15 cellular contexts compared by ENCODE assay signal in genomic region chr10:86946215-86947170, GRCh38. TPM values are rescaled to one million over a fixed set of nuclear protein-coding genes. Genes with fewer than 3 reads are reported as not detected.
A peak's percentile ranks its signal among the peaks of the same experiment; 100 is the strongest.
DNase-seq lines count a peak whose midpoint lies in the region; ATAC-seq and TF ChIP-seq lines count a peak whose summit lies in the region.
"Had no signal": no experiment of that assay in that cellular context is flagged by ENCODE, and none has a peak within 500 bp of the region (broad histone marks: within the 10 kb centered on the region; RNA-seq: fewer than 3 reads in every experiment).

No MANE protein-coding gene starts in this region.

- H3K14ac ChIP-seq in IMR-90 (replicated peaks; ENCODE audit: low read depth, low read length) (no peak overlapping the region), mesenchymal stem cell (ENCODE audit: low read length in 2 of 2) (no peak overlapping the region)

- TF ChIP-seq RAD21 in IMR-90 (IDR thresholded peaks at IDR 0.05; ENCODE audit: low read length), result no peak

- no peaks in the 10 kb centered on the region for H3K9me3 ChIP-seq in CD4-positive, alpha-beta memory T cell (ENCODE audit: control insufficient read depth in 1 of 2, low read length in 2 of 2)
- no peaks in the 10 kb centered on the region for H3K9me3 ChIP-seq in IMR-90 (ENCODE audit: control insufficient read depth, insufficient read depth, low read length)
- no peaks in the 10 kb centered on the region for H3K9me3 ChIP-seq in adipocyte (ENCODE audit: control insufficient read depth, low read length)
- H3K9me3 ChIP-seq in mesenchymal stem cell (ENCODE audit: control insufficient read depth, low read length), result no peaks in the 10 kb centered on the region
- H3K9me3 ChIP-seq: esophagus squamous epithelium, prostate gland had no signal

- no peak overlapping the region for H4K5ac ChIP-seq in IMR-90 (ENCODE audit: low read depth, low read length)

- H2BK5ac ChIP-seq in IMR-90 (ENCODE audit: low read depth, low read length, poor library complexity, severe bottlenecking), result no peak overlapping the region
- no peak overlapping the region for H2BK5ac ChIP-seq in mesenchymal stem cell (ENCODE audit: low read depth, low read length, poor library complexity, severe bottlenecking)

- no peak overlapping the region for H2BK12ac ChIP-seq in mesenchymal stem cell (ENCODE audit: low read length in 2 of 2)

- no peaks in the 10 kb centered on the region for H3K27me3 ChIP-seq in CD4-positive, alpha-beta memory T cell (ENCODE audit: insufficient read depth, low read length)
- peaks cover 14% of the 10 kb centered on the region for H3K27me3 ChIP-seq in IMR-90 (ENCODE audit: control insufficient read depth, insufficient read depth, low read length)
- no peaks in the 10 kb centered on the region for H3K27me3 ChIP-seq in adipocyte (replicated peaks; ENCODE audit: control insufficient read depth, insufficient read depth, low read length)
- peaks cover 0 to 8% of the 10 kb centered on the region in 2 experiments for H3K27me3 ChIP-seq in mesenchymal stem cell (ENCODE audit: control insufficient read depth in 1 of 2, insufficient read depth in 1 of 2, low read length in 2 of 2)
- H3K27me3 ChIP-seq: esophagus squamous epithelium had no signal

- peaks cover 17% of the 10 kb centered on the region for H3K4me1 ChIP-seq in CD4-positive, alpha-beta memory T cell (ENCODE audit: insufficient read depth, low read length)
- H3K4me1 ChIP-seq in IMR-90 (ENCODE audit: control insufficient read depth, insufficient read depth, low read length) (no peaks in the 10 kb centered on the region), adipocyte (ENCODE audit: control insufficient read depth, insufficient read depth, low read length) (peaks cover 22% of the 10 kb centered on the region), mesenchymal stem cell (ENCODE audit: control insufficient read depth, insufficient read depth, low read depth, low read length) (peaks cover 4% of the 10 kb centered on the region)
- H3K4me1 ChIP-seq: prostate gland had no signal

- DNase-seq in CD4-positive, alpha-beta memory T cell, result no peak
- DNase-seq in IMR-90 (no peak), adipocyte (ENCODE audit: low read depth) (no peak), mesenchymal stem cell (no peak), GM13977 (ENCODE audit: low spot score) (no peak)
- no peak for DNase-seq in effector CD8-positive, alpha-beta T cell (lab: John Stamatoyannopoulos, UW)
- DNase-seq in activated T-helper 2 cell treated with anti-CD3 and anti-CD28 coated beads, Interferon-gamma antibody, Interleukin-2, Interleukin-4, amounts not matched to agents 10 μg/mL and 5 μg/mL and 100 μg/mL, durations not matched to agents 14 hours and 24 hours and 36 hours (ENCODE audit: low spot score), result no peak
- DNase-seq: activated CD4-positive, alpha-beta T cell treated with anti-CD3 and anti-CD28 coated beads, Interleukin-2, amount 50 U/mL, for 4 hours; esophagus squamous epithelium; stimulated activated CD4-positive, alpha-beta T cell treated with anti-CD3 and anti-CD28 coated beads, Interleukin-4, amount 100 ng/mL, for 24 hours; stimulated activated naive CD8-positive, alpha-beta T cell treated with anti-CD3 and anti-CD28 coated beads, Interleukin-15, Interleukin-2, amounts not matched to agents 100 U/mL and 50 U/mL, for 24 hours had no signal

- peak overlapping the region in 1 of 8 donors; percentile 13 for H3K4me3 Mint-ChIP-seq in CD4-positive, alpha-beta memory T cell
- H3K4me3 Mint-ChIP-seq in activated T-helper 2 cell treated with anti-CD3 and anti-CD28 coated beads, Interferon-gamma antibody, Interleukin-2, Interleukin-4, amounts not matched to agents 10 μg/mL and 5 μg/mL and 100 μg/mL, durations not matched to agents 14 hours and 24 hours and 36 hours (ENCODE audit: low read depth), result no peak overlapping the region
- H3K4me3 Mint-ChIP-seq: central memory CD8-positive, alpha-beta T cell had no signal

- H3K36me3 ChIP-seq in CD4-positive, alpha-beta memory T cell (ENCODE audit: insufficient read depth, low read length), result no peaks in the 10 kb centered on the region
- H3K36me3 ChIP-seq in IMR-90 (ENCODE audit: control insufficient read depth, insufficient read depth, low read length) (no peaks in the 10 kb centered on the region), adipocyte (ENCODE audit: control insufficient read depth, insufficient read depth, low read length, severe bottlenecking) (no peaks in the 10 kb centered on the region), mesenchymal stem cell (ENCODE audit: control insufficient read depth in 1 of 2, insufficient read depth in 2 of 2, low read depth in 1 of 2, low read length in 2 of 2) (peaks cover 0 to 4% of the 10 kb centered on the region in 2 experiments)
- H3K36me3 ChIP-seq: esophagus squamous epithelium, prostate gland had no signal

- H4K91ac ChIP-seq in IMR-90 (ENCODE audit: insufficient read depth, low read depth, low read length) (no peak overlapping the region), mesenchymal stem cell (ENCODE audit: low read length) (no peak overlapping the region)

- POLR2A ChIA-PET in CD4-positive, alpha-beta memory T cell (lab: Charles Lee; ENCODE audit: partially characterized antibody), result interaction anchor here (1.2 to 1.6 kb wide), 2 partner anchors 18 to 25 kb away, joined by 3 to 5 read pairs; no protein-coding TSS in a partner anchor
- POLR2A ChIA-PET in IMR-90 (lab: Charles Lee; ENCODE audit: unreplicated experiment), result no interaction called here

- H3K18ac ChIP-seq in IMR-90 (ENCODE audit: low read depth, low read length) (no peak overlapping the region), mesenchymal stem cell (ENCODE audit: low read depth in 1 of 2, low read length in 2 of 2) (no peak overlapping the region)

- WGBS in IMR-90 (ENCODE audit: extremely low coverage in 2 of 2, insufficient read length in 1 of 2), 2 experiments, result 75% methylated on average over 6 of the region's 13 CpGs; no CpG with 5 or more reads in 1 of the 2 experiments
- 94% methylated on average over 13 of the region's 13 CpGs for WGBS in mesenchymal stem cell

- H3K9ac ChIP-seq in IMR-90 (ENCODE audit: low read depth, low read length), result no peak overlapping the region
- H3K9ac ChIP-seq in adipocyte (ENCODE audit: low read length), result peak overlapping the region; percentile 53
- peak overlapping the region; percentile 45 for H3K9ac ChIP-seq in mesenchymal stem cell (ENCODE audit: low read length)

- no TSS peak for BruUV-seq in IMR-90 (replicated peaks; lab: Mats Ljungman, UMichigan)

- H2AK9ac ChIP-seq in IMR-90 (replicated peaks; ENCODE audit: low read depth, low read length, poor library complexity), result no peak overlapping the region

- peaks cover 0 to 6% of the 10 kb centered on the region in 2 donors for H3K36me3 Mint-ChIP-seq in CD4-positive, alpha-beta memory T cell
- no peaks in the 10 kb centered on the region for H3K36me3 Mint-ChIP-seq in activated T-helper 2 cell treated with anti-CD3 and anti-CD28 coated beads, Interferon-gamma antibody, Interleukin-2, Interleukin-4, amounts not matched to agents 10 μg/mL and 5 μg/mL and 100 μg/mL, durations not matched to agents 14 hours and 24 hours and 36 hours (ENCODE audit: low read depth)

- H3K4me2 ChIP-seq in IMR-90 (ENCODE audit: low read depth, low read length) (no peak overlapping the region), mesenchymal stem cell (ENCODE audit: low read length, poor library complexity, severe bottlenecking) (no peak overlapping the region)

- H2BK20ac ChIP-seq in IMR-90 (ENCODE audit: low read depth, low read length), result no peak overlapping the region

- H2AFZ ChIP-seq in IMR-90 (replicated peaks; ENCODE audit: low read length, poor library complexity), result peak overlapping the region; percentile 17
- H2AFZ ChIP-seq in mesenchymal stem cell (ENCODE audit: low read depth, low read length), result no peak overlapping the region

- no peak overlapping the region for H3K56ac ChIP-seq in IMR-90 (ENCODE audit: extremely low read depth, insufficient read depth, low read length)

- no peaks in the 10 kb centered on the region for H3K79me1 ChIP-seq in IMR-90 (ENCODE audit: low read depth in 1 of 2, low read length in 2 of 2)
- no peaks in the 10 kb centered on the region for H3K79me1 ChIP-seq in mesenchymal stem cell (replicated peaks; ENCODE audit: low read length, poor library complexity, severe bottlenecking)

- H3K4me3 ChIP-seq in CD4-positive, alpha-beta memory T cell (ENCODE audit: low read length in 2 of 2), result no peak overlapping the region
- no peak overlapping the region for H3K4me3 ChIP-seq in IMR-90 (ENCODE audit: insufficient read depth, low read depth, low read length)
- H3K4me3 ChIP-seq in adipocyte (ENCODE audit: low read length), result no peak overlapping the region
- peak overlapping the region in 1 of 2 experiments; percentile 26 for H3K4me3 ChIP-seq in mesenchymal stem cell (ENCODE audit: insufficient read depth in 1 of 2, low read depth in 1 of 2, low read length in 2 of 2)
- H3K4me3 ChIP-seq: esophagus squamous epithelium, prostate gland had no signal

- H2BK120ac ChIP-seq in IMR-90 (ENCODE audit: low read depth, low read length), result no peak overlapping the region
- no peak overlapping the region for H2BK120ac ChIP-seq in mesenchymal stem cell (ENCODE audit: low read depth, low read length)

- H4K8ac ChIP-seq in IMR-90 (ENCODE audit: low read depth in 2 of 2, low read length in 2 of 2) (no peak overlapping the region), mesenchymal stem cell (ENCODE audit: low read length) (no peak overlapping the region)

- no peaks in the 10 kb centered on the region for H3K9me1 ChIP-seq in IMR-90 (ENCODE audit: insufficient read depth, low read length)

- H3K4me1 Mint-ChIP-seq in CD4-positive, alpha-beta memory T cell, result peaks cover 14 to 28% (median 19%) of the 10 kb centered on the region in 4 donors
- peaks cover 5% of the 10 kb centered on the region for H3K4me1 Mint-ChIP-seq in activated T-helper 2 cell treated with anti-CD3 and anti-CD28 coated beads, Interferon-gamma antibody, Interleukin-2, Interleukin-4, amounts not matched to agents 10 μg/mL and 5 μg/mL and 100 μg/mL, durations not matched to agents 14 hours and 24 hours and 36 hours (ENCODE audit: low read depth)

- intact Hi-C loops in CD4-positive, alpha-beta memory T cell (cut with micrococcal nuclease), result no loop called here
- intact Hi-C loops in IMR-90 (cut with micrococcal nuclease), result no loop called here
- intact Hi-C loops in activated T-helper 2 cell treated with anti-CD3 and anti-CD28 coated beads, Interferon-gamma antibody, Interleukin-2, Interleukin-4, amounts not matched to agents 10 μg/mL and 5 μg/mL and 100 μg/mL, durations not matched to agents 14 hours and 24 hours and 36 hours (cut with micrococcal nuclease), result no loop called here

- in situ Hi-C loops in IMR-90 (cut with MboI; ENCODE audit: low sequenced_read_pairs) (no loop called here), GM13977 (cut with MboI; ENCODE audit: low pct_unique_long_range_greater_than_20kb, low sequenced_read_pairs, unreplicated experiment) (no loop called here)

- no peaks in the 10 kb centered on the region for H4K20me1 ChIP-seq in IMR-90 (ENCODE audit: insufficient read depth, low read length)

- H3K4ac ChIP-seq in IMR-90 (ENCODE audit: low read depth, low read length) (no peak overlapping the region), mesenchymal stem cell (ENCODE audit: low read depth in 1 of 2, low read length in 2 of 2) (no peak overlapping the region)

- H3K23ac ChIP-seq in IMR-90 (ENCODE audit: low read depth, low read length) (no peak overlapping the region), mesenchymal stem cell (ENCODE audit: low read length in 2 of 2) (no peak overlapping the region)

- TF ChIP-seq POLR2A in IMR-90 (IDR thresholded peaks at IDR 0.05; ENCODE audit: low read depth, low read length), result no peak

- no peak overlapping the region for H2AK5ac ChIP-seq in IMR-90 (ENCODE audit: low read depth, low read length)
- no peak overlapping the region for H2AK5ac ChIP-seq in mesenchymal stem cell (ENCODE audit: low read length, severe bottlenecking)

- CTCF ChIA-PET in CD4-positive, alpha-beta memory T cell (lab: Charles Lee; ENCODE audit: partially characterized antibody), result interaction anchor here (1.6 kb wide), 2 partner anchors 17 to 20 kb away, joined by 4 read pairs; no protein-coding TSS in a partner anchor
- CTCF ChIA-PET in IMR-90 (lab: Yijun Ruan, JAX), result no interaction called here

- dilution Hi-C loops in IMR-90 (cut with HindIII; ENCODE audit: low sequenced_read_pairs, unreplicated experiment), result no loop called here

- H2BK15ac ChIP-seq in IMR-90 (ENCODE audit: low read depth, low read length) (no peak overlapping the region), mesenchymal stem cell (ENCODE audit: low read depth, poor library complexity, severe bottlenecking) (no peak overlapping the region)

- no peak overlapping the region for H3K27ac ChIP-seq in CD4-positive, alpha-beta memory T cell (ENCODE audit: low read depth, low read length)
- H3K27ac ChIP-seq in IMR-90 (ENCODE audit: insufficient read depth, low read length) (no peak overlapping the region), mesenchymal stem cell (ENCODE audit: low read length, poor library complexity, severe bottlenecking) (no peak overlapping the region)
- H3K27ac ChIP-seq: esophagus squamous epithelium, prostate gland had no signal

- H3K27me3 Mint-ChIP-seq in CD4-positive, alpha-beta memory T cell, result peaks cover 0 to 3% of the 10 kb centered on the region in 2 donors
- peaks cover 10% of the 10 kb centered on the region for H3K27me3 Mint-ChIP-seq in activated T-helper 2 cell treated with anti-CD3 and anti-CD28 coated beads, Interferon-gamma antibody, Interleukin-2, Interleukin-4, amounts not matched to agents 10 μg/mL and 5 μg/mL and 100 μg/mL, durations not matched to agents 14 hours and 24 hours and 36 hours (ENCODE audit: low read depth)

- ATAC-seq in IMR-90 (ENCODE audit: low read depth) (no peak), GM18858 (IDR thresholded peaks at IDR 0.05; ENCODE audit: unreplicated experiment) (no peak)
- ATAC-seq: stimulated activated naive CD8-positive, alpha-beta T cell treated with anti-CD3 and anti-CD28 coated beads, Interleukin-15, Interleukin-2, amounts not matched to agents 100 U/mL and 50 U/mL, for 24 hours had no signal

- peak overlapping the region in 4 of 7 donors; percentile 2 to 55 (median 24) for H3K27ac Mint-ChIP-seq in CD4-positive, alpha-beta memory T cell
- no peak overlapping the region for H3K27ac Mint-ChIP-seq in activated T-helper 2 cell treated with anti-CD3 and anti-CD28 coated beads, Interferon-gamma antibody, Interleukin-2, Interleukin-4, amounts not matched to agents 10 μg/mL and 5 μg/mL and 100 μg/mL, durations not matched to agents 14 hours and 24 hours and 36 hours

- peaks cover 0 to 5% (median under 1%) of the 10 kb centered on the region in 8 donors for H3K9me3 Mint-ChIP-seq in CD4-positive, alpha-beta memory T cell
- H3K9me3 Mint-ChIP-seq in activated T-helper 2 cell treated with anti-CD3 and anti-CD28 coated beads, Interferon-gamma antibody, Interleukin-2, Interleukin-4, amounts not matched to agents 10 μg/mL and 5 μg/mL and 100 μg/mL, durations not matched to agents 14 hours and 24 hours and 36 hours, result no peaks in the 10 kb centered on the region
- H3K9me3 Mint-ChIP-seq: central memory CD8-positive, alpha-beta T cell had no signal

- TF ChIP-seq CTCF in IMR-90 (conservative IDR thresholded peaks at IDR 0.05; ENCODE audit: low read depth, low read length), result no peak
- TF ChIP-seq CTCF in GM13977 (IDR thresholded peaks at IDR 0.05; ENCODE audit: extremely low read depth, insufficient read depth, missing control alignments), result no peak

RNA-seq across cellular contexts. Expression of gene MMRN2, which starts 10.9 kb away (rescaled TPM):
- under 1 TPM in 1 of 2 experiments, not detected in 1; 0.20 TPM for total RNA-seq in CD4-positive, alpha-beta memory T cell
- under 1 TPM in 1 of 2 donors, not detected in 1; 0.15 TPM for polyA plus RNA-seq in CD4-positive, alpha-beta memory T cell
- 0.56 and 1.8 TPM in 2 replicates for total RNA-seq in IMR-90 (2012; rRNA removed)
- polyA plus RNA-seq in IMR-90 (2012; rRNA removed), result 1.0 and 1.6 TPM in 2 replicates
- polyA plus RNA-seq in IMR-90 (2012; cell fraction: cytosol; rRNA removed), result 0.40 and 0.51 TPM in 2 replicates
- 3.8 and 4.2 TPM in 2 replicates for polyA plus RNA-seq in IMR-90 (2012; cell fraction: nucleus; rRNA removed; ENCODE audit: low replicate concordance)
- polyA plus RNA-seq in mesenchymal stem cell (2013, experiment 1 of 2), result 0.41 TPM
- 0.34 TPM for polyA plus RNA-seq in mesenchymal stem cell (2013, experiment 2 of 2)
- total RNA-seq in activated T-helper 2 cell treated with anti-CD3 and anti-CD28 coated beads, Interferon-gamma antibody, Interleukin-2, Interleukin-4, amounts not matched to agents 10 μg/mL and 5 μg/mL and 100 μg/mL, durations not matched to agents 14 hours and 24 hours and 36 hours, result not detected in 2 replicates

RNA-seq across cellular contexts. Expression of gene SNCG, which starts 11.9 kb away (rescaled TPM):
- not detected for total RNA-seq in CD4-positive, alpha-beta memory T cell
- not detected for polyA plus RNA-seq in CD4-positive, alpha-beta memory T cell
- total RNA-seq in IMR-90 (2012; rRNA removed), result 10.6 and 11.9 TPM in 2 replicates
- polyA plus RNA-seq in IMR-90 (2012; rRNA removed), result 17.9 and 19.0 TPM in 2 replicates
- polyA plus RNA-seq in IMR-90 (2012; cell fraction: cytosol; rRNA removed), result 19.4 and 24.5 TPM in 2 replicates
- 12.2 and 13.8 TPM in 2 replicates for polyA plus RNA-seq in IMR-90 (2012; cell fraction: nucleus; rRNA removed; ENCODE audit: low replicate concordance)
- polyA plus RNA-seq in mesenchymal stem cell (2013, experiment 1 of 2), result 12.8 TPM
- polyA plus RNA-seq in mesenchymal stem cell (2013, experiment 2 of 2), result 12.6 TPM
- not detected in 2 replicates for total RNA-seq in activated T-helper 2 cell treated with anti-CD3 and anti-CD28 coated beads, Interferon-gamma antibody, Interleukin-2, Interleukin-4, amounts not matched to agents 10 μg/mL and 5 μg/mL and 100 μg/mL, durations not matched to agents 14 hours and 24 hours and 36 hours
- total RNA-seq: mononuclear cell had no signal

RNA-seq across cellular contexts. Expression of gene ADIRF, which starts 21.8 kb away (rescaled TPM):
- not detected for total RNA-seq in CD4-positive, alpha-beta memory T cell
- under 1 TPM; 0.34 to 0.87 TPM for polyA plus RNA-seq in CD4-positive, alpha-beta memory T cell
- total RNA-seq in IMR-90 (2012; rRNA removed), result 2.3 and 2.5 TPM in 2 replicates
- polyA plus RNA-seq in IMR-90 (2012; rRNA removed), result 7.2 and 12.4 TPM in 2 replicates
- polyA plus RNA-seq in IMR-90 (2012; cell fraction: cytosol; rRNA removed), result 4.7 and 10.7 TPM in 2 replicates
- polyA plus RNA-seq in IMR-90 (2012; cell fraction: nucleus; rRNA removed; ENCODE audit: low replicate concordance), result 1.4 and 1.5 TPM in 2 replicates
- polyA plus RNA-seq in mesenchymal stem cell (2013, experiment 1 of 2), result 0.30 TPM
- 0.23 TPM for polyA plus RNA-seq in mesenchymal stem cell (2013, experiment 2 of 2)
- not detected in 2 replicates for total RNA-seq in activated T-helper 2 cell treated with anti-CD3 and anti-CD28 coated beads, Interferon-gamma antibody, Interleukin-2, Interleukin-4, amounts not matched to agents 10 μg/mL and 5 μg/mL and 100 μg/mL, durations not matched to agents 14 hours and 24 hours and 36 hours
- total RNA-seq: mononuclear cell had no signal
